Comparison of ENCODE assay signal across 8 cellular contexts in genomic region chr6:111482959-111483735, GRCh38. TPM values are rescaled to one million over a fixed set of nuclear protein-coding genes. Genes with fewer than 3 reads are reported as not detected.
A peak's percentile ranks its signal among the peaks of the same experiment; 100 is the strongest.
DNase-seq lines count a peak whose midpoint lies in the region; ATAC-seq, FAIRE-seq and TF ChIP-seq lines count a peak whose summit lies in the region.

REV3L (minus strand) TSS chr6:111483218; CDS start chr6:111482888, 330 bp downstream.

- H3K36me3 Mint-ChIP-seq in T-helper 1 cell treated with Interleukin-12 subunit alpha and Interleukin-12 subunit beta and Interleukin-4 antibody, amounts not matched to agents 30 μg/mL and 1 μg/mL, for 36 hours (ENCODE audit: low read depth), result peaks cover 4% of the 10 kb centered on the region

- peak within 1 kb of the TSS; percentile 89 for H3K4me3 Mint-ChIP-seq in T-helper 1 cell treated with Interleukin-12 subunit alpha and Interleukin-12 subunit beta and Interleukin-4 antibody, amounts not matched to agents 30 μg/mL and 1 μg/mL, for 36 hours

- no peak for FAIRE-seq in urothelium cell line (lab: Jason Lieb, UNC)

- no peaks in the 10 kb centered on the region for H3K27me3 Mint-ChIP-seq in T-helper 1 cell treated with Interleukin-12 subunit alpha and Interleukin-12 subunit beta and Interleukin-4 antibody, amounts not matched to agents 30 μg/mL and 1 μg/mL, for 36 hours (ENCODE audit: low read depth)

- intact Hi-C loops in left ventricle myocardium superior (cut with micrococcal nuclease), result loop anchor here (10.0 kb wide), 1 partner anchor 62 kb away; no protein-coding TSS in a partner anchor

- TF ChIP-seq CTCF in GM12864 (IDR thresholded peaks at IDR 0.05; ENCODE audit: low read depth, low read length, missing control alignments), result no peak

- H3K27ac Mint-ChIP-seq in T-helper 1 cell treated with Interleukin-12 subunit alpha and Interleukin-12 subunit beta and Interleukin-4 antibody, amounts not matched to agents 30 μg/mL and 1 μg/mL, for 36 hours, result peak within 1 kb of the TSS; percentile 97

- peaks cover 51% of the 10 kb centered on the region for H3K4me1 Mint-ChIP-seq in T-helper 1 cell treated with Interleukin-12 subunit alpha and Interleukin-12 subunit beta and Interleukin-4 antibody, amounts not matched to agents 30 μg/mL and 1 μg/mL, for 36 hours (ENCODE audit: low read depth)

- H3K4me3 ChIP-seq in GM12864 (ENCODE audit: low read depth, low read length), result peak within 1 kb of the TSS; percentile 81

- peaks cover 6% of the 10 kb centered on the region for H3K9me3 Mint-ChIP-seq in T-helper 1 cell treated with Interleukin-12 subunit alpha and Interleukin-12 subunit beta and Interleukin-4 antibody, amounts not matched to agents 30 μg/mL and 1 μg/mL, for 36 hours

- peak; percentile 26 for ATAC-seq in HG02623 (IDR thresholded peaks at IDR 0.05; ENCODE audit: unreplicated experiment)
- ATAC-seq in left ventricle myocardium superior, result peak; percentile 79

- peak; percentile 77 for DNase-seq in GM12864 (ENCODE audit: low read depth)
- peak; percentile 96 for DNase-seq in NCI-H1105 treated with DMSO at 0.1 percent for 48 hours (lab: John Stamatoyannopoulos, UW)
- DNase-seq in amniotic stem cell (lab: John Stamatoyannopoulos, UW), result peak; percentile 85
- peak; percentile 88 for DNase-seq in left ventricle myocardium superior
- DNase-seq in pulmonary artery endothelial cell (ENCODE audit: low read depth, low spot score), result peak; percentile 60
- peak; percentile 69 for DNase-seq in urothelium cell line (ENCODE audit: low spot score)

RNA-seq across cellular contexts. Expression of gene REV3L, which starts in this region (rescaled TPM):
- total RNA-seq in left ventricle myocardium superior (12.8 TPM), pulmonary artery endothelial cell (19.7 and 20.0 TPM in 2 replicates)

Comparison
In these comparisons a context has a peak if more than half of its experiments do, and no peak if none do; other contexts are left out.
1. Peak in every context shown above with its lines: DNase-seq, ATAC-seq and H3K4me3 ChIP-seq.